8 cellular contexts compared by ENCODE assay signal in genomic region chr19:10517760-10518443, GRCh38.
DNase-seq lines count a peak whose midpoint lies in the region; ATAC-seq lines count a peak whose summit lies in the region.

No MANE protein-coding gene starts in this region.

- H3K36me3 Mint-ChIP-seq in stimulated activated naive B cell treated with anti-CD40 and anti-IgM and Interleukin-4, amounts not matched to agents 10 μg/mL and 1 μg/mL and 100 μg/mL, for 72 hours: no peaks in the 10 kb centered on the region

- peak overlapping the region; percentile 60 for H3K4me3 ChIP-seq in iPS-18c (ENCODE audit: insufficient read depth, low read depth, low read length)

- H3K27ac ChIP-seq in angular gyrus (ENCODE audit: low read depth, low read length): peak overlapping the region; percentile 99

- DNase-seq in DMS 273 (lab: John Stamatoyannopoulos, UW; ENCODE audit: unreplicated experiment) (peak; percentile 72), DMS 273 treated with DMSO at 0.1 percent for 48 hours (lab: John Stamatoyannopoulos, UW) (no peak), NCI-H146 (lab: John Stamatoyannopoulos, UW) (peak; percentile 37), AML-193 (lab: John Stamatoyannopoulos, UW) (no peak), pons (ENCODE audit: low spot score) (no peak)
- DNase-seq in stimulated activated naive B cell treated with anti-CD40 and anti-IgM and Interleukin-4, amounts not matched to agents 10 μg/mL and 1 μg/mL and 100 μg/mL, for 72 hours: no peak

- peak overlapping the region; percentile 31 for H3K27ac Mint-ChIP-seq in stimulated activated naive B cell treated with anti-CD40 and anti-IgM and Interleukin-4, amounts not matched to agents 10 μg/mL and 1 μg/mL and 100 μg/mL, for 72 hours

- no peaks in the 10 kb centered on the region for H3K9me3 ChIP-seq in iPS-18c (ENCODE audit: control insufficient read depth, insufficient read depth, low read length)

- peak overlapping the region; percentile 64 to 69 for H3K4me3 Mint-ChIP-seq in stimulated activated naive B cell treated with anti-CD40 and anti-IgM and Interleukin-4, amounts not matched to agents 10 μg/mL and 1 μg/mL and 100 μg/mL, for 72 hours

- peaks cover 25 to 36% of the 10 kb centered on the region in 2 donors for H3K4me1 Mint-ChIP-seq in stimulated activated naive B cell treated with anti-CD40 and anti-IgM and Interleukin-4, amounts not matched to agents 10 μg/mL and 1 μg/mL and 100 μg/mL, for 72 hours

- H3K9me3 Mint-ChIP-seq in stimulated activated naive B cell treated with anti-CD40 and anti-IgM and Interleukin-4, amounts not matched to agents 10 μg/mL and 1 μg/mL and 100 μg/mL, for 72 hours: no peaks in the 10 kb centered on the region

- ATAC-seq in stimulated activated naive B cell treated with anti-CD40 and anti-IgM and Interleukin-4, amounts not matched to agents 10 μg/mL and 1 μg/mL and 100 μg/mL, for 72 hours (replicated peaks): peak; percentile 41 to 48

- H3K27me3 Mint-ChIP-seq in stimulated activated naive B cell treated with anti-CD40 and anti-IgM and Interleukin-4, amounts not matched to agents 10 μg/mL and 1 μg/mL and 100 μg/mL, for 72 hours: peaks cover 64 to 72% of the 10 kb centered on the region in 2 donors

Comparison
In these comparisons a context has a peak if more than half of its experiments do, and no peak if none do; other contexts are left out.
1. DNase-seq: peak in DMS 273 (single experiment) and NCI-H146 (single experiment); none in DMS 273 treated with DMSO at 0.1 percent for 48 hours (single experiment), stimulated activated naive B cell treated with anti-CD40 and anti-IgM and Interleukin-4, amounts not matched to agents 10 μg/mL and 1 μg/mL and 100 μg/mL, for 72 hours (single experiment), AML-193 (0 of 2) and pons (single experiment).